8 cellular contexts compared by ENCODE assay signal in genomic region chr3:100492059-100492809, GRCh38.
A peak's percentile ranks its signal among the peaks of the same experiment; 100 is the strongest.
DNase-seq lines count a peak whose midpoint lies in the region; ATAC-seq and TF ChIP-seq lines count a peak whose summit lies in the region.

Gene TMEM45A (plus strand): TSS chr3:100492619. CDS start chr3:100555212, 62,593 bp downstream.

- H3K4me3 ChIP-seq in choroid plexus epithelial cell (ENCODE audit: low read depth, low read length) = peak within 1 kb of the TSS; percentile 80

- no peak for TF ChIP-seq CTCF in choroid plexus epithelial cell (conservative IDR thresholded peaks at IDR 0.05; ENCODE audit: low read depth, low read length)

- DNase-seq in AG08395 (ENCODE audit: low spot score) = peak; percentile 99
- DNase-seq in NCI-H226 = peak; percentile 88
- peak; percentile 65 to 78 for DNase-seq in activated CD4-positive, alpha-beta T cell treated with anti-CD3 and anti-CD28 coated beads for 24 hours (ENCODE audit: low read depth in 2 of 2)
- peak; percentile 96 for DNase-seq in choroid plexus epithelial cell (ENCODE audit: low read depth)
- DNase-seq in kidney tubule cell (ENCODE audit: low spot score) = peak; percentile 96
- peak; percentile 67 to 71 for DNase-seq in stimulated activated CD4-positive, alpha-beta T cell treated with anti-CD3 and anti-CD28 coated beads, Interleukin-15, amount 100 ng/mL, for 48 hours (ENCODE audit: low read depth in 2 of 2)

- ATAC-seq in GM19023 (IDR thresholded peaks at IDR 0.05; ENCODE audit: unreplicated experiment) (peak; percentile 99), HG03175 (IDR thresholded peaks at IDR 0.05; ENCODE audit: unreplicated experiment) (peak; percentile 99)

Comparison
In these comparisons a context has a peak if more than half of its experiments do, and no peak if none do; other contexts are left out.
1. Peak in every context shown above with its lines: DNase-seq, ATAC-seq and H3K4me3 ChIP-seq.